ENCODE assay signal across 15 cellular contexts in the genomic region with DNA sequence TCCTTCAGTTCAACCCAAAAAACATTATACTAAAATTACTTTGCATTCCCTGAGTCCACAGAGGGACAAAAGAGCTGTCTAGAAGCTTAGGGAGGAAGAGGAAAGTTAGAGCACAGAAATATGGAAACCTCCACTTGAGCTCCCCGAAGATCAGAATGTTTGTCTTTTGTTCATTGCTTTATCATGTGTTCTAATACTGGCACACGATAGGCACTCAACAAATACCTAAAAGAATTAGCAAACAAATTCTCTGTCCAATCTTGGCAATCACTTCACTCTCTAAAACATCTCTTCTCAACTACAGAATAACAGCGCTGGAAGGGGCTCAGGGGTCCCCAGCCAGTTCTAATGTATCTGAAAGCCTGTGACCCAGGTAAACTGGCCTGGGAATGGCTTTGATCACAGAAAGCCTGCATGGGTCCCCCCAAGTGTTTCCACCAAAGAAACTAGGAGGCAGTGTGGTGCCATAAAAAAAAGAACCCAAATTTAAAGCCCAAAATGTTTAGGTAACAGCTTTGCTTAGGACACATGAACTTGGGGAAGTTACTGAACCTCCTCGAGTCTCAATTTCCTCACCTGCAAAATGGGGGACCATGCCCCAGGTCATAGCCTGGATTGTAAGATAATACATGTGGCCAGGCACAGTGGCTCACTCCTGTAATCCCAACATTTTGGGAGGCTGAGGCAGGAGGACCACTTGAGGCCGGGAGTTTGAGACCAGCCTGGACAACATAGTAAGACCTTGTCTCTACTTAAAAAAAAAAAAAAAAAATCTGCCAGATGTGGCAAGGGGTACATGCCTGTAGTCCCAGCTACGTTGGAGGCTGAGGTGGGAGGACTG. TPM values are rescaled to one million over a fixed set of nuclear protein-coding genes. Genes with fewer than 3 reads are reported as not detected.
A peak's percentile ranks its signal among the peaks of the same experiment; 100 is the strongest.
DNase-seq lines count a peak whose midpoint lies in the region; ATAC-seq and TF ChIP-seq lines count a peak whose summit lies in the region.
"Had no signal": no experiment of that assay in that cellular context is flagged by ENCODE, and none has a peak within 500 bp of the region (broad histone marks: within the 10 kb centered on the region; RNA-seq: fewer than 3 reads in every experiment).

No MANE protein-coding gene starts in this region.

- no peak overlapping the region for H2AFZ ChIP-seq in GM23338

- no peak overlapping the region for H3K4me3 ChIP-seq in CD8-positive, alpha-beta T cell (ENCODE audit: low read depth, low read length)
- H3K4me3 ChIP-seq in GM23338 (no peak overlapping the region), WERI-Rb-1 (ENCODE audit: low read depth, low read length) (no peak overlapping the region)

- H3K4me3 Mint-ChIP-seq in CD8-positive, alpha-beta T cell, result no peak overlapping the region
- no peak overlapping the region for H3K4me3 Mint-ChIP-seq in GM23338
- H3K4me3 Mint-ChIP-seq in glutamatergic neuron (ENCODE audit: unreplicated experiment), result peak overlapping the region; percentile 52
- no peak overlapping the region for H3K4me3 Mint-ChIP-seq in stimulated activated naive B cell treated with anti-CD40 and anti-IgM and Interleukin-4, amounts not matched to agents 10 μg/mL and 1 μg/mL and 100 μg/mL, for 72 hours

- intact Hi-C loops in CD8-positive, alpha-beta T cell (cut with DNase I, micrococcal nuclease), result loop anchor here in 1 of 2 experiments (1.0 kb wide), 2 partner anchors 47 to 128 kb away; no protein-coding TSS in a partner anchor
- intact Hi-C loops in left colon (cut with DNase I, micrococcal nuclease), result no loop called here

- CTCF ChIA-PET in CD8-positive, alpha-beta T cell (lab: Charles Lee), result interaction anchor here (0.6 to 1.7 kb wide), 3 partner anchors 68 to 129 kb away, joined by 4 to 6 read pairs (median 4); no protein-coding TSS in a partner anchor

- H3F3A ChIP-seq in GM23338 (replicated peaks; ENCODE audit: low read depth), result peaks cover 5% of the 10 kb centered on the region; the same call in 1 of the 2 replicates

- no peak for DNase-seq in CD8-positive, alpha-beta T cell
- DNase-seq in GM23338 (ENCODE audit: low spot score) (no peak), WERI-Rb-1 (no peak), glutamatergic neuron (no peak), left colon (no peak)
- DNase-seq in stimulated activated naive B cell treated with anti-CD40 and anti-IgM and Interleukin-4, amounts not matched to agents 10 μg/mL and 1 μg/mL and 100 μg/mL, for 72 hours, result no peak
- DNase-seq: activated CD4-positive, CD25-positive, alpha-beta regulatory T cell; activated CD8-positive, alpha-beta memory T cell treated with anti-CD3 and anti-CD28 coated beads, Interleukin-2, amount 50 U/mL, for 48 hours; central memory CD4-positive, alpha-beta T cell; DMS79 treated with DMSO at 0.1 percent for 48 hours; kidney glomerular epithelial cell; NCI-H1436 had no signal

- H3K27me3 Mint-ChIP-seq in CD8-positive, alpha-beta T cell (ENCODE audit: low read depth), result no peaks in the 10 kb centered on the region
- peaks cover 19% of the 10 kb centered on the region for H3K27me3 Mint-ChIP-seq in GM23338 (ENCODE audit: insufficient read depth, low read depth, poor library complexity)
- peaks cover 42% of the 10 kb centered on the region for H3K27me3 Mint-ChIP-seq in glutamatergic neuron (ENCODE audit: unreplicated experiment)
- no peaks in the 10 kb centered on the region for H3K27me3 Mint-ChIP-seq in stimulated activated naive B cell treated with anti-CD40 and anti-IgM and Interleukin-4, amounts not matched to agents 10 μg/mL and 1 μg/mL and 100 μg/mL, for 72 hours

- no peaks in the 10 kb centered on the region for H3K9me3 ChIP-seq in CD8-positive, alpha-beta T cell (ENCODE audit: low read length)
- H3K9me3 ChIP-seq in WERI-Rb-1 (ENCODE audit: severe bottlenecking), result no peaks in the 10 kb centered on the region

- peaks cover 23% of the 10 kb centered on the region for H3K36me3 Mint-ChIP-seq in CD8-positive, alpha-beta T cell
- H3K36me3 Mint-ChIP-seq in GM23338 (ENCODE audit: low read depth) (peaks cover 10% of the 10 kb centered on the region), glutamatergic neuron (ENCODE audit: unreplicated experiment) (peaks cover 5% of the 10 kb centered on the region)
- H3K36me3 Mint-ChIP-seq in stimulated activated naive B cell treated with anti-CD40 and anti-IgM and Interleukin-4, amounts not matched to agents 10 μg/mL and 1 μg/mL and 100 μg/mL, for 72 hours, result peaks cover 3 to 5% of the 10 kb centered on the region in 2 donors

- TF ChIP-seq CTCF in CD8-positive, alpha-beta T cell (IDR thresholded peaks at IDR 0.05), result no peak
- TF ChIP-seq CTCF in GM23338 (conservative IDR thresholded peaks at IDR 0.05; ENCODE audit: low read depth in 2 of 2) (peak; percentile 29 to 43; a peak in 3 of 4 replicates), WERI-Rb-1 (IDR thresholded peaks at IDR 0.05; ENCODE audit: low read depth, low read length) (no peak), glutamatergic neuron (IDR thresholded peaks at IDR 0.05; ENCODE audit: partially characterized antibody, unreplicated experiment) (no peak)

- POLR2A ChIA-PET in CD8-positive, alpha-beta T cell (lab: Charles Lee), result no interaction called here

- H3K27ac ChIP-seq in CD8-positive, alpha-beta T cell (ENCODE audit: low read depth, low read length), result no peak overlapping the region
- peak overlapping the region; percentile 64; the same call in 1 of the 2 replicates for H3K27ac ChIP-seq in GM23338 (ENCODE audit: low read depth)
- H3K27ac ChIP-seq in WERI-Rb-1, result peak overlapping the region; percentile 93; the same call in 1 of the 2 replicates

- H3K27me3 ChIP-seq in CD8-positive, alpha-beta T cell (ENCODE audit: insufficient read depth, low read length), result no peaks in the 10 kb centered on the region
- H3K27me3 ChIP-seq in GM23338 (ENCODE audit: insufficient read depth) (no peaks in the 10 kb centered on the region), WERI-Rb-1 (ENCODE audit: insufficient read depth, low read depth, severe bottlenecking) (no peaks in the 10 kb centered on the region)

- H3K4me2 ChIP-seq in GM23338, result no peak overlapping the region

- H3K4me1 Mint-ChIP-seq in CD8-positive, alpha-beta T cell (ENCODE audit: low read depth), result peaks cover 90% of the 10 kb centered on the region
- H3K4me1 Mint-ChIP-seq in GM23338, result peaks cover 89% of the 10 kb centered on the region
- H3K4me1 Mint-ChIP-seq in glutamatergic neuron (ENCODE audit: low read depth, unreplicated experiment), result peaks cover 87% of the 10 kb centered on the region
- peaks cover 22 to 48% of the 10 kb centered on the region in 2 donors for H3K4me1 Mint-ChIP-seq in stimulated activated naive B cell treated with anti-CD40 and anti-IgM and Interleukin-4, amounts not matched to agents 10 μg/mL and 1 μg/mL and 100 μg/mL, for 72 hours

- no peaks in the 10 kb centered on the region for H3K9me3 Mint-ChIP-seq in CD8-positive, alpha-beta T cell
- no peaks in the 10 kb centered on the region for H3K9me3 Mint-ChIP-seq in GM23338
- H3K9me3 Mint-ChIP-seq in glutamatergic neuron (ENCODE audit: unreplicated experiment), result peaks cover 52% of the 10 kb centered on the region
- H3K9me3 Mint-ChIP-seq in stimulated activated naive B cell treated with anti-CD40 and anti-IgM and Interleukin-4, amounts not matched to agents 10 μg/mL and 1 μg/mL and 100 μg/mL, for 72 hours, result no peaks in the 10 kb centered on the region
- H3K9me3 Mint-ChIP-seq: activated naive CD4-positive, alpha-beta T cell treated with anti-CD3 and anti-CD28 coated beads, Interleukin-2, amount 50 U/mL, for 72 hours had no signal

- no peaks in the 10 kb centered on the region for H3K9me2 ChIP-seq in GM23338 (ENCODE audit: insufficient read depth)

- ATAC-seq in CD8-positive, alpha-beta T cell, result no peak
- no peak for ATAC-seq in GM23338
- ATAC-seq in stimulated activated naive B cell treated with anti-CD40 and anti-IgM and Interleukin-4, amounts not matched to agents 10 μg/mL and 1 μg/mL and 100 μg/mL, for 72 hours (replicated peaks), result no peak
- ATAC-seq in GM18861 (IDR thresholded peaks at IDR 0.05; ENCODE audit: unreplicated experiment), result no peak
- ATAC-seq in left colon, result no peak
- no peak for ATAC-seq in HG03135 (IDR thresholded peaks at IDR 0.05; ENCODE audit: unreplicated experiment)

- no peaks in the 10 kb centered on the region for H3K36me3 ChIP-seq in CD8-positive, alpha-beta T cell (ENCODE audit: insufficient read depth, low read length)
- no peaks in the 10 kb centered on the region for H3K36me3 ChIP-seq in GM23338 (ENCODE audit: insufficient read depth)
- H3K36me3 ChIP-seq in WERI-Rb-1, result peaks cover 63% of the 10 kb centered on the region

- peak overlapping the region; percentile 42 for H3K27ac Mint-ChIP-seq in CD8-positive, alpha-beta T cell
- no peak overlapping the region for H3K27ac Mint-ChIP-seq in GM23338
- peak overlapping the region; percentile 88 for H3K27ac Mint-ChIP-seq in glutamatergic neuron (ENCODE audit: unreplicated experiment)
- H3K27ac Mint-ChIP-seq in stimulated activated naive B cell treated with anti-CD40 and anti-IgM and Interleukin-4, amounts not matched to agents 10 μg/mL and 1 μg/mL and 100 μg/mL, for 72 hours, result no peak overlapping the region

- peaks cover 34% of the 10 kb centered on the region for H3K4me1 ChIP-seq in CD8-positive, alpha-beta T cell (ENCODE audit: insufficient read depth, low read length)
- peaks cover 79% of the 10 kb centered on the region for H3K4me1 ChIP-seq in GM23338 (ENCODE audit: insufficient read depth)

- H4K20me1 ChIP-seq in GM23338 (replicated peaks; ENCODE audit: insufficient read depth), result peaks cover 53% of the 10 kb centered on the region

- H3K79me2 ChIP-seq in GM23338 (replicated peaks; ENCODE audit: insufficient read depth), result peaks cover 100% of the 10 kb centered on the region

TF ChIP-seq in GM23338, 12 proteins besides CTCF, POLR2A, EP300 and RAD21 (continues in another document):
- TF ChIP-seq CREB1 (CRISPR knock-in tag; IDR thresholded peaks at IDR 0.05; ENCODE audit: low read depth), result no peak
- no peak for TF ChIP-seq NANOG (IDR thresholded peaks at IDR 0.05; ENCODE audit: borderline replicate concordance)
- TF ChIP-seq JUNB (IDR thresholded peaks at IDR 0.05; ENCODE audit: unreplicated experiment), result no peak
- TF ChIP-seq POLR2AphosphoS5 (IDR thresholded peaks at IDR 0.05; ENCODE audit: low read depth), result no peak
- TF ChIP-seq EZH2phosphoT487 (IDR thresholded peaks at IDR 0.05; ENCODE audit: unreplicated experiment), result no peak
- no peak for TF ChIP-seq STAT1 (IDR thresholded peaks at IDR 0.05; ENCODE audit: unreplicated experiment)
- no peak for TF ChIP-seq ZNF114 (CRISPR knock-in tag; IDR thresholded peaks at IDR 0.05)

RNA-seq across cellular contexts. Expression of a gene that starts 45.8 kb away (rescaled TPM):
- 10 to 100 TPM; 41.5 to 47.7 TPM for total RNA-seq in CD8-positive, alpha-beta T cell
- total RNA-seq in GM23338 (2014; rRNA removed; shearing (Covaris generic)), result 47.4 and 59.5 TPM in 2 replicates
- polyA plus RNA-seq in GM23338 (2016; fragmentation: Nextera tagmentation; extraction: Ambion mirVana), result 68.6 and 82.3 TPM in 2 replicates
- total RNA-seq in glutamatergic neuron (ENCODE audit: unreplicated experiment) (608 TPM), left colon (10 to 100 TPM; 61.7 to 74.2 TPM)

Comparison
In these comparisons a context has a peak if more than half of its experiments do, and no peak if none do; other contexts are left out.
1. H3K27ac Mint-ChIP-seq: peak in CD8-positive, alpha-beta T cell (single experiment) and glutamatergic neuron (single experiment); none in GM23338 (single experiment) and stimulated activated naive B cell treated with anti-CD40 and anti-IgM and Interleukin-4, amounts not matched to agents 10 μg/mL and 1 μg/mL and 100 μg/mL, for 72 hours (single experiment).
2. CTCF ChIP-seq: peak in GM23338 (2 of 2); none in CD8-positive, alpha-beta T cell (single experiment), WERI-Rb-1 (single experiment) and glutamatergic neuron (single experiment).